1 cellular context compared by ENCODE assay signal in the genomic region with DNA sequence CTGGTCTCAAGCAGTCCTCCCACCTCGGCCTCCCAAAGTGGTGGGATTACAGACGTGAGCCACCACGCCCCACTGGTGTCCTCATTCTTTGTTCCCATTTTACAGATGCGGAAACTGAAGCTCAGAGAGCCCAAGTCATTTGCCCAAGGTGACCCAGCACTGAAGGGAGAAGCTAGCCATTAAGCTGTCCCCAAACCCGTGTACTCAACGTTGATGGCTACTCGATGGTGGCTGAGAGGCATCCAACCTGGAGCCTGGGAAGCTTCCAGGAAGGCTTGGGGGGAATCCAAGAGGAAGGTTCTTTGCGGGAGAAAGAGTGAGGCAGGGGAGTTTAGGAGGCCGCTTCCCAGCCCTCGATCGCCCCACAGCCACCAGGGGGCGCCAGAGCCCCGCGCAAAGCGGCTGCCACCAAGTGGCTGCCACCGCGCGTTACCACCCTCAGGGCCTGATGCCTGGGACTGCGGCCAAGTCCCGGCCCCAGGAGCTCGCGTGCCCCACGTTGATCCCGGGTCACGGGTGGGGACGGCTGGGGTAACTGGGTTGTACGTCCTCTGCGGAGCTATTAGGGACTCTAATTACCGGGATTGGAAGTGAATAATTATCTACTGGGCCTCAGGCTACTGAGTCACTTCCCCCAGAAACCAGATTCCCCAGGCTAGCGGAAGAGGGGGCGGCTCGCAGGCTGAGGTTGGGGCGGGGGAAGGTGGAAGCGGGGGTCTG.
TF ChIP-seq lines count a peak whose summit lies in the region.

No MANE protein-coding gene starts in this region.

TF ChIP-seq in HEK293, 187 proteins besides CTCF, POLR2A, EP300 and RAD21 (continued from another document and continues in another):
- TF ChIP-seq, protein P1, sequence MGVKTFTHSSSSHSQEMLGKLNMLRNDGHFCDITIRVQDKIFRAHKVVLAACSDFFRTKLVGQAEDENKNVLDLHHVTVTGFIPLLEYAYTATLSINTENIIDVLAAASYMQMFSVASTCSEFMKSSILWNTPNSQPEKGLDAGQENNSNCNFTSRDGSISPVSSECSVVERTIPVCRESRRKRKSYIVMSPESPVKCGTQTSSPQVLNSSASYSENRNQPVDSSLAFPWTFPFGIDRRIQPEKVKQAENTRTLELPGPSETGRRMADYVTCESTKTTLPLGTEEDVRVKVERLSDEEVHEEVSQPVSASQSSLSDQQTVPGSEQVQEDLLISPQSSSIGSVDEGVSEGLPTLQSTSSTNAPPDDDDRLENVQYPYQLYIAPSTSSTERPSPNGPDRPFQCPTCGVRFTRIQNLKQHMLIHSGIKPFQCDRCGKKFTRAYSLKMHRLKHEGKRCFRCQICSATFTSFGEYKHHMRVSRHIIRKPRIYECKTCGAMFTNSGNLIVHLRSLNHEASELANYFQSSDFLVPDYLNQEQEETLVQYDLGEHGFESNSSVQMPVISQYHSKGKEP (tag by site-specific recombination; IDR thresholded peaks at IDR 0.05), result peak; percentile 44; the same call in 1 of the 2 replicates
- TF ChIP-seq ZNF366 (tag by site-specific recombination; conservative IDR thresholded peaks at IDR 0.05), result no peak
- no peak for TF ChIP-seq ZNF777 (tag by site-specific recombination; IDR thresholded peaks at IDR 0.05; ENCODE audit: borderline replicate concordance)
- TF ChIP-seq ZNF202 (tag by site-specific recombination; IDR thresholded peaks at IDR 0.05; ENCODE audit: borderline replicate concordance), result no peak
- TF ChIP-seq, protein P2, sequence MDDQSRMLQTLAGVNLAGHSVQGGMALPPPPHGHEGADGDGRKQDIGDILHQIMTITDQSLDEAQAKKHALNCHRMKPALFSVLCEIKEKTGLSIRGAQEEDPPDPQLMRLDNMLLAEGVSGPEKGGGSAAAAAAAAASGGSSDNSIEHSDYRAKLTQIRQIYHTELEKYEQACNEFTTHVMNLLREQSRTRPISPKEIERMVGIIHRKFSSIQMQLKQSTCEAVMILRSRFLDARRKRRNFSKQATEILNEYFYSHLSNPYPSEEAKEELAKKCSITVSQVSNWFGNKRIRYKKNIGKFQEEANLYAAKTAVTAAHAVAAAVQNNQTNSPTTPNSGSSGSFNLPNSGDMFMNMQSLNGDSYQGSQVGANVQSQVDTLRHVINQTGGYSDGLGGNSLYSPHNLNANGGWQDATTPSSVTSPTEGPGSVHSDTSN (CRISPR knock-in tag; IDR thresholded peaks at IDR 0.05), result no peak
- TF ChIP-seq, protein P3, sequence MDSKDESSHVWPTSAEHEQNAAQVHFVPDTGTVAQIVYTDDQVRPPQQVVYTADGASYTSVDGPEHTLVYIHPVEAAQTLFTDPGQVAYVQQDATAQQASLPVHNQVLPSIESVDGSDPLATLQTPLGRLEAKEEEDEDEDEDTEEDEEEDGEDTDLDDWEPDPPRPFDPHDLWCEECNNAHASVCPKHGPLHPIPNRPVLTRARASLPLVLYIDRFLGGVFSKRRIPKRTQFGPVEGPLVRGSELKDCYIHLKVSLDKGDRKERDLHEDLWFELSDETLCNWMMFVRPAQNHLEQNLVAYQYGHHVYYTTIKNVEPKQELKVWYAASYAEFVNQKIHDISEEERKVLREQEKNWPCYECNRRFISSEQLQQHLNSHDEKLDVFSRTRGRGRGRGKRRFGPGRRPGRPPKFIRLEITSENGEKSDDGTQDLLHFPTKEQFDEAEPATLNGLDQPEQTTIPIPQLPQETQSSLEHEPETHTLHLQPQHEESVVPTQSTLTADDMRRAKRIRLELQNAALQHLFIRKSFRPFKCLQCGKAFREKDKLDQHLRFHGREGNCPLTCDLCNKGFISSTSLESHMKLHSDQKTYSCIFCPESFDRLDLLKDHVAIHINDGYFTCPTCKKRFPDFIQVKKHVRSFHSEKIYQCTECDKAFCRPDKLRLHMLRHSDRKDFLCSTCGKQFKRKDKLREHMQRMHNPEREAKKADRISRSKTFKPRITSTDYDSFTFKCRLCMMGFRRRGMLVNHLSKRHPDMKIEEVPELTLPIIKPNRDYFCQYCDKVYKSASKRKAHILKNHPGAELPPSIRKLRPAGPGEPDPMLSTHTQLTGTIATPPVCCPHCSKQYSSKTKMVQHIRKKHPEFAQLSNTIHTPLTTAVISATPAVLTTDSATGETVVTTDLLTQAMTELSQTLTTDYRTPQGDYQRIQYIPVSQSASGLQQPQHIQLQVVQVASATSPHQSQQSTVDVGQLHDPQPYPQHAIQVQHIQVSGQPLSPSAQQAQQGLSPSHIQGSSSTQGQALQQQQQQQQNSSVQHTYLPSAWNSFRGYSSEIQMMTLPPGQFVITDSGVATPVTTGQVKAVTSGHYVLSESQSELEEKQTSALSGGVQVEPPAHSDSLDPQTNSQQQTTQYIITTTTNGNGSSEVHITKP (tag by site-specific recombination; IDR thresholded peaks at IDR 0.05), result no peak
- TF ChIP-seq, protein P4, sequence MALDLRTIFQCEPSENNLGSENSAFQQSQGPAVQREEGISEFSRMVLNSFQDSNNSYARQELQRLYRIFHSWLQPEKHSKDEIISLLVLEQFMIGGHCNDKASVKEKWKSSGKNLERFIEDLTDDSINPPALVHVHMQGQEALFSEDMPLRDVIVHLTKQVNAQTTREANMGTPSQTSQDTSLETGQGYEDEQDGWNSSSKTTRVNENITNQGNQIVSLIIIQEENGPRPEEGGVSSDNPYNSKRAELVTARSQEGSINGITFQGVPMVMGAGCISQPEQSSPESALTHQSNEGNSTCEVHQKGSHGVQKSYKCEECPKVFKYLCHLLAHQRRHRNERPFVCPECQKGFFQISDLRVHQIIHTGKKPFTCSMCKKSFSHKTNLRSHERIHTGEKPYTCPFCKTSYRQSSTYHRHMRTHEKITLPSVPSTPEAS (tag by site-specific recombination; IDR thresholded peaks at IDR 0.05), result no peak
- TF ChIP-seq, protein P5, sequence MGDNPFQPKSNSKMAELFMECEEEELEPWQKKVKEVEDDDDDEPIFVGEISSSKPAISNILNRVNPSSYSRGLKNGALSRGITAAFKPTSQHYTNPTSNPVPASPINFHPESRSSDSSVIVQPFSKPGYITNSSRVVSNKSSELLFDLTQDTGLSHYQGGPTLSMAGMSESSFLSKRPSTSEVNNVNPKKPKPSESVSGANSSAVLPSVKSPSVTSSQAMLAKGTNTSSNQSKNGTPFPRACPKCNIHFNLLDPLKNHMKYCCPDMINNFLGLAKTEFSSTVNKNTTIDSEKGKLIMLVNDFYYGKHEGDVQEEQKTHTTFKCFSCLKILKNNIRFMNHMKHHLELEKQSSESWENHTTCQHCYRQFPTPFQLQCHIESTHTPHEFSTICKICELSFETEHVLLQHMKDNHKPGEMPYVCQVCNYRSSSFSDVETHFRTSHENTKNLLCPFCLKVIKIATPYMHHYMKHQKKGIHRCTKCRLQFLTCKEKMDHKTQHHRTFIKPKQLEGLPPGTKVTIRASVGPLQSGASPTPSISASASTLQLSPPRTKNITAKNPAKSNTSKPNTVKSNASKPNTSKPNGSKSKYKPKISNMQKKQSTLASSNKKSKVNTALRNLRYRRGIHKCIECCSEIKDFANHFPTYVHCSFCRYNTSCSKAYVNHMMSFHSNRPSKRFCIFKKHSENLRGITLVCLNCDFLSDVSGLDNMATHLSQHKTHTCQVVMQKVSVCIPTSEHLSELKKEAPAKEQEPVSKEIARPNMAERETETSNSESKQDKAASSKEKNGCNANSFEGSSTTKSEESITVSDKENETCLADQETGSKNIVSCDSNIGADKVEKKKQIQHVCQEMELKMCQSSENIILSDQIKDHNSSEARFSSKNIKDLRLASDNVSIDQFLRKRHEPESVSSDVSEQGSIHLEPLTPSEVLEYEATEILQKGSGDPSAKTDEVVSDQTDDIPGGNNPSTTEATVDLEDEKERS (tag by site-specific recombination; IDR thresholded peaks at IDR 0.05), result peak; percentile 73
- TF ChIP-seq, protein P6, sequence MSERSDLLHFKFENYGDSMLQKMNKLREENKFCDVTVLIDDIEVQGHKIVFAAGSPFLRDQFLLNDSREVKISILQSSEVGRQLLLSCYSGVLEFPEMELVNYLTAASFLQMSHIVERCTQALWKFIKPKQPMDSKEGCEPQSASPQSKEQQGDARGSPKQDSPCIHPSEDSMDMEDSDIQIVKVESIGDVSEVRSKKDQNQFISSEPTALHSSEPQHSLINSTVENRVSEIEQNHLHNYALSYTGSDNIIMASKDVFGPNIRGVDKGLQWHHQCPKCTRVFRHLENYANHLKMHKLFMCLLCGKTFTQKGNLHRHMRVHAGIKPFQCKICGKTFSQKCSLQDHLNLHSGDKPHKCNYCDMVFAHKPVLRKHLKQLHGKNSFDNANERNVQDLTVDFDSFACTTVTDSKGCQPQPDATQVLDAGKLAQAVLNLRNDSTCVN (tag by site-specific recombination; optimal IDR thresholded peaks at IDR 0.05), result peak; percentile 62
- TF ChIP-seq ZNF843 (tag by site-specific recombination; IDR thresholded peaks at IDR 0.05), result peak; percentile 19; the same call in 1 of the 2 replicates
- TF ChIP-seq, protein P7, sequence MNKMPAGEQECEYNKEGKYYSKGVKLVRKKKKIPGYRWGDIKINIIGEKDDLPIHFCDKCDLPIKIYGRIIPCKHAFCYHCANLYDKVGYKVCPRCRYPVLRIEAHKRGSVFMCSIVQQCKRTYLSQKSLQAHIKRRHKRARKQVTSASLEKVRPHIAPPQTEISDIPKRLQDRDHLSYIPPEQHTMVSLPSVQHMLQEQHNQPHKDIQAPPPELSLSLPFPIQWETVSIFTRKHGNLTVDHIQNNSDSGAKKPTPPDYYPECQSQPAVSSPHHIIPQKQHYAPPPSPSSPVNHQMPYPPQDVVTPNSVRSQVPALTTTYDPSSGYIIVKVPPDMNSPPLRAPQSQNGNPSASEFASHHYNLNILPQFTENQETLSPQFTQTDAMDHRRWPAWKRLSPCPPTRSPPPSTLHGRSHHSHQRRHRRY (tag by site-specific recombination; IDR thresholded peaks at IDR 0.05), result no peak
- TF ChIP-seq, protein P8, sequence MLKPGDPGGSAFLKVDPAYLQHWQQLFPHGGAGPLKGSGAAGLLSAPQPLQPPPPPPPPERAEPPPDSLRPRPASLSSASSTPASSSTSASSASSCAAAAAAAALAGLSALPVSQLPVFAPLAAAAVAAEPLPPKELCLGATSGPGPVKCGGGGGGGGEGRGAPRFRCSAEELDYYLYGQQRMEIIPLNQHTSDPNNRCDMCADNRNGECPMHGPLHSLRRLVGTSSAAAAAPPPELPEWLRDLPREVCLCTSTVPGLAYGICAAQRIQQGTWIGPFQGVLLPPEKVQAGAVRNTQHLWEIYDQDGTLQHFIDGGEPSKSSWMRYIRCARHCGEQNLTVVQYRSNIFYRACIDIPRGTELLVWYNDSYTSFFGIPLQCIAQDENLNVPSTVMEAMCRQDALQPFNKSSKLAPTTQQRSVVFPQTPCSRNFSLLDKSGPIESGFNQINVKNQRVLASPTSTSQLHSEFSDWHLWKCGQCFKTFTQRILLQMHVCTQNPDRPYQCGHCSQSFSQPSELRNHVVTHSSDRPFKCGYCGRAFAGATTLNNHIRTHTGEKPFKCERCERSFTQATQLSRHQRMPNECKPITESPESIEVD (tag by site-specific recombination; IDR thresholded peaks at IDR 0.05), result no peak
- TF ChIP-seq ZNF558 (tag by site-specific recombination; IDR thresholded peaks at IDR 0.05), result no peak
- no peak for TF ChIP-seq ZNF274 (IDR thresholded peaks at IDR 0.05; ENCODE audit: low read length)
- no peak for TF ChIP-seq ZNF274 (tag by site-specific recombination; IDR thresholded peaks at IDR 0.05; ENCODE audit: borderline replicate concordance)
- TF ChIP-seq ZNF311 (tag by site-specific recombination; IDR thresholded peaks at IDR 0.05; ENCODE audit: borderline replicate concordance), result no peak
- TF ChIP-seq ZNF174 (tag by site-specific recombination; IDR thresholded peaks at IDR 0.05), result no peak
- TF ChIP-seq, protein P9, sequence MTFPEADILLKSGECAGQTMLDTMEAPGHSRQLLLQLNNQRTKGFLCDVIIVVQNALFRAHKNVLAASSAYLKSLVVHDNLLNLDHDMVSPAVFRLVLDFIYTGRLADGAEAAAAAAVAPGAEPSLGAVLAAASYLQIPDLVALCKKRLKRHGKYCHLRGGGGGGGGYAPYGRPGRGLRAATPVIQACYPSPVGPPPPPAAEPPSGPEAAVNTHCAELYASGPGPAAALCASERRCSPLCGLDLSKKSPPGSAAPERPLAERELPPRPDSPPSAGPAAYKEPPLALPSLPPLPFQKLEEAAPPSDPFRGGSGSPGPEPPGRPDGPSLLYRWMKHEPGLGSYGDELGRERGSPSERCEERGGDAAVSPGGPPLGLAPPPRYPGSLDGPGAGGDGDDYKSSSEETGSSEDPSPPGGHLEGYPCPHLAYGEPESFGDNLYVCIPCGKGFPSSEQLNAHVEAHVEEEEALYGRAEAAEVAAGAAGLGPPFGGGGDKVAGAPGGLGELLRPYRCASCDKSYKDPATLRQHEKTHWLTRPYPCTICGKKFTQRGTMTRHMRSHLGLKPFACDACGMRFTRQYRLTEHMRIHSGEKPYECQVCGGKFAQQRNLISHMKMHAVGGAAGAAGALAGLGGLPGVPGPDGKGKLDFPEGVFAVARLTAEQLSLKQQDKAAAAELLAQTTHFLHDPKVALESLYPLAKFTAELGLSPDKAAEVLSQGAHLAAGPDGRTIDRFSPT (tag by site-specific recombination; IDR thresholded peaks at IDR 0.05), result peak; percentile 98
- TF ChIP-seq TRIM28 (IDR thresholded peaks at IDR 0.05; ENCODE audit: borderline replicate concordance, low read length), result no peak
- peak; percentile 73; the same call in 1 of the 2 replicates for TF ChIP-seq ZNF561 (tag by site-specific recombination; IDR thresholded peaks at IDR 0.05; ENCODE audit: borderline replicate concordance)
- no peak for TF ChIP-seq OVOL3 (tag by site-specific recombination; IDR thresholded peaks at IDR 0.05)
- peak; percentile 94 for TF ChIP-seq ZNF391 (tag by site-specific recombination; IDR thresholded peaks at IDR 0.05; ENCODE audit: borderline replicate concordance, low read depth)
- no peak for TF ChIP-seq ZNF529 (tag by site-specific recombination; IDR thresholded peaks at IDR 0.05; ENCODE audit: insufficient replicate concordance)
- TF ChIP-seq, protein P10, sequence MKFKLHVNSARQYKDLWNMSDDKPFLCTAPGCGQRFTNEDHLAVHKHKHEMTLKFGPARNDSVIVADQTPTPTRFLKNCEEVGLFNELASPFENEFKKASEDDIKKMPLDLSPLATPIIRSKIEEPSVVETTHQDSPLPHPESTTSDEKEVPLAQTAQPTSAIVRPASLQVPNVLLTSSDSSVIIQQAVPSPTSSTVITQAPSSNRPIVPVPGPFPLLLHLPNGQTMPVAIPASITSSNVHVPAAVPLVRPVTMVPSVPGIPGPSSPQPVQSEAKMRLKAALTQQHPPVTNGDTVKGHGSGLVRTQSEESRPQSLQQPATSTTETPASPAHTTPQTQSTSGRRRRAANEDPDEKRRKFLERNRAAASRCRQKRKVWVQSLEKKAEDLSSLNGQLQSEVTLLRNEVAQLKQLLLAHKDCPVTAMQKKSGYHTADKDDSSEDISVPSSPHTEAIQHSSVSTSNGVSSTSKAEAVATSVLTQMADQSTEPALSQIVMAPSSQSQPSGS (tag by site-specific recombination; IDR thresholded peaks at IDR 0.05; ENCODE audit: low read depth), result no peak
